7 cellular contexts compared by ENCODE assay signal in the genomic region with DNA sequence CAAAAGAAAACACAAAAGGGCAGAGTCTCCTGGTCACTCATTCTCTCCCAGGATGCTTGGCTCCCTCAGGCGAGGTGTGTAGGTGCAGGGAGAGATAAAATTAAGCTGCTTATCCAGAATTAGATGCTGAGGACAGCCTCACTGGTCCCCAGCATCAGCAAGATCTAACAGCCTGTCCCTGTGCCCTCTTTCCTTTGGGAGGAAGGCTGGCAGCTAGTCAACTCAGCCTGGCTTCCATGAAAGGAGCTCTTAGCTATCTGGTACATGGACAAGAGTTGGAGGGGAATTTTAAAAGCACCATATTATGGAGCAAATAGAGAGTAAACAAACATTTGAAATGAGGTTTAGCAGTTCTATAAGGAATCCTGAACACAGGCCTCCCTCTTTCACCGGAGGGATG.
"Had no signal": no experiment of that assay in that cellular context is flagged by ENCODE, and none has a peak within 500 bp of the region (broad histone marks: within the 10 kb centered on the region; RNA-seq: fewer than 3 reads in every experiment).

No MANE protein-coding gene starts in this region.

- H3K4me2 ChIP-seq: GM23338 had no signal

- H3K27ac Mint-ChIP-seq: GM23338, H9 had no signal

- H3K4me3 ChIP-seq: GM23338 had no signal

- H3K4me3 Mint-ChIP-seq: GM23338, H9 had no signal

- DNase-seq: H9, HCEC 1CT, IMR-90 had no signal

- FAIRE-seq: H1, H54, HTR-8/SVneo had no signal

- H2AFZ ChIP-seq: GM23338 had no signal

- H3K9me3 Mint-ChIP-seq: GM23338, H9 had no signal
